1 cellular context compared by ENCODE assay signal in the genomic region with DNA sequence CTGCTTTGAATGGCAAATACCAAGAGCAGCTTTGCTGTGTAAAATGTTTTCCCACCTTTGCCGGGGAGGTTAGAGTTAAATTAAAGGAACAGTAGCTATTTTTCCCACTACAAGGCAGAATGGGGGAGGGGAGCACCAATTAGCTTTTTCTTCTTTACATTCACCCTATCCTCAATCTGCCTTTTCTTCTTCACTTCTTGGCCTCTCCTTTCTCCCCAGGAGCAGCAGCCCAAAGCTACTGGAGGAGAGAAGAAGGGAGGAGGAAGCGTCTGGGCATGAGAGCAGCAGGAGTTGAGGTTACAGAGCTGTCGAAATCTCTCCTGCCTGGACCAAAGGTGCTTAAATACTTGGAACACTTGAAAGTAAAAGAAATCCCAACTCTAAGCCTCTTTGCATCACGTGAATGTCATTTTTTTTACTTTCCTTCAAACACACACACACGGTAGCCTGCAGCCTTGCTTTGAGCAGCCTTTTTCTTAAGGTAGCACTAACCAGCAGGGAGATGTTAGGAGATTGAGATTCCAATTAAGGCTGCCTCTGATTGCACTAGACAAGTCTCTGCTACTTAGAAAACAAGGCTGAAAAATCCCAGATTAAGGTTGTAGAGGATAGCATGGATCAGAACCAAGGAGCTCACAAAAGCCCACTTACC.
TF ChIP-seq lines count a peak whose summit lies in the region.

No MANE protein-coding gene starts in this region.

TF ChIP-seq in H1, 55 proteins besides CTCF, POLR2A, EP300 and RAD21 (continued from another document):
- TF ChIP-seq ZNF274 (IDR thresholded peaks at IDR 0.05; ENCODE audit: borderline replicate concordance, extremely low read depth, low read length): no peak
- TF ChIP-seq POU5F1 (IDR thresholded peaks at IDR 0.05; ENCODE audit: low read depth, low read length): no peak
- no peak for TF ChIP-seq JUND (IDR thresholded peaks at IDR 0.05; ENCODE audit: low read length)
- TF ChIP-seq GTF2F1 (IDR thresholded peaks at IDR 0.05; ENCODE audit: borderline replicate concordance, low read depth, low read length): no peak
- TF ChIP-seq CHD1 (IDR thresholded peaks at IDR 0.05; ENCODE audit: low read depth, low read length): no peak
- TF ChIP-seq, protein P1, sequence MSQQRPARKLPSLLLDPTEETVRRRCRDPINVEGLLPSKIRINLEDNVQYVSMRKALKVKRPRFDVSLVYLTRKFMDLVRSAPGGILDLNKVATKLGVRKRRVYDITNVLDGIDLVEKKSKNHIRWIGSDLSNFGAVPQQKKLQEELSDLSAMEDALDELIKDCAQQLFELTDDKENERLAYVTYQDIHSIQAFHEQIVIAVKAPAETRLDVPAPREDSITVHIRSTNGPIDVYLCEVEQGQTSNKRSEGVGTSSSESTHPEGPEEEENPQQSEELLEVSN (IDR thresholded peaks at IDR 0.05): no peak
- TF ChIP-seq PHF8 (conservative IDR thresholded peaks at IDR 0.05; ENCODE audit: low read depth, low read length): no peak
- TF ChIP-seq KDM4A (IDR thresholded peaks at IDR 0.05; ENCODE audit: low read depth, low read length, severe bottlenecking): no peak
- TF ChIP-seq CHD2 (IDR thresholded peaks at IDR 0.05; ENCODE audit: low read length): peak; percentile 62; the same call in 1 of the 2 replicates
- no peak for TF ChIP-seq EGR1 (IDR thresholded peaks at IDR 0.05; ENCODE audit: borderline replicate concordance, low read depth, low read length)
- no peak for TF ChIP-seq NRF1 (IDR thresholded peaks at IDR 0.05; ENCODE audit: low read depth, low read length)
- TF ChIP-seq TBP (IDR thresholded peaks at IDR 0.05; ENCODE audit: low read depth, low read length): peak; percentile 27; the same call in 1 of the 2 replicates
- peak; percentile 56 for TF ChIP-seq ASH2L (IDR thresholded peaks at IDR 0.05; ENCODE audit: low read length)
- TF ChIP-seq SP2 (IDR thresholded peaks at IDR 0.05; ENCODE audit: low read length): no peak
- no peak for TF ChIP-seq SIX5 (IDR thresholded peaks at IDR 0.05; ENCODE audit: low read depth, low read length)
- no peak for TF ChIP-seq BCL11A (IDR thresholded peaks at IDR 0.05; ENCODE audit: low read depth in 2 of 2, low read length in 2 of 2)
- no peak for TF ChIP-seq MAFK (IDR thresholded peaks at IDR 0.05; ENCODE audit: low read depth, low read length)
- no peak for TF ChIP-seq SRF (IDR thresholded peaks at IDR 0.05; ENCODE audit: low read depth, low read length)
- TF ChIP-seq, protein P2, sequence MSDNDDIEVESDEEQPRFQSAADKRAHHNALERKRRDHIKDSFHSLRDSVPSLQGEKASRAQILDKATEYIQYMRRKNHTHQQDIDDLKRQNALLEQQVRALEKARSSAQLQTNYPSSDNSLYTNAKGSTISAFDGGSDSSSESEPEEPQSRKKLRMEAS (IDR thresholded peaks at IDR 0.05): peak; percentile 43
- no peak for TF ChIP-seq SP4 (IDR thresholded peaks at IDR 0.05; ENCODE audit: low read length)
- no peak for TF ChIP-seq BRCA1 (IDR thresholded peaks at IDR 0.05; ENCODE audit: low read depth, low read length)
- TF ChIP-seq, protein P3, sequence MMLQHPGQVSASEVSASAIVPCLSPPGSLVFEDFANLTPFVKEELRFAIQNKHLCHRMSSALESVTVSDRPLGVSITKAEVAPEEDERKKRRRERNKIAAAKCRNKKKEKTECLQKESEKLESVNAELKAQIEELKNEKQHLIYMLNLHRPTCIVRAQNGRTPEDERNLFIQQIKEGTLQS (IDR thresholded peaks at IDR 0.05; ENCODE audit: insufficient read depth, low read depth, low read length): no peak
- TF ChIP-seq, protein P4, sequence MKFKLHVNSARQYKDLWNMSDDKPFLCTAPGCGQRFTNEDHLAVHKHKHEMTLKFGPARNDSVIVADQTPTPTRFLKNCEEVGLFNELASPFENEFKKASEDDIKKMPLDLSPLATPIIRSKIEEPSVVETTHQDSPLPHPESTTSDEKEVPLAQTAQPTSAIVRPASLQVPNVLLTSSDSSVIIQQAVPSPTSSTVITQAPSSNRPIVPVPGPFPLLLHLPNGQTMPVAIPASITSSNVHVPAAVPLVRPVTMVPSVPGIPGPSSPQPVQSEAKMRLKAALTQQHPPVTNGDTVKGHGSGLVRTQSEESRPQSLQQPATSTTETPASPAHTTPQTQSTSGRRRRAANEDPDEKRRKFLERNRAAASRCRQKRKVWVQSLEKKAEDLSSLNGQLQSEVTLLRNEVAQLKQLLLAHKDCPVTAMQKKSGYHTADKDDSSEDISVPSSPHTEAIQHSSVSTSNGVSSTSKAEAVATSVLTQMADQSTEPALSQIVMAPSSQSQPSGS (IDR thresholded peaks at IDR 0.05; ENCODE audit: low read length): no peak
- no peak for TF ChIP-seq RXRA (IDR thresholded peaks at IDR 0.05; ENCODE audit: insufficient read depth, low read depth, low read length)
- peak; percentile 62; the same call in 1 of the 2 replicates for TF ChIP-seq SP1 (IDR thresholded peaks at IDR 0.05; ENCODE audit: low read depth, low read length)
- no peak for TF ChIP-seq CEBPB (IDR thresholded peaks at IDR 0.05; ENCODE audit: low read depth, low read length)
- TF ChIP-seq HDAC6 (IDR thresholded peaks at IDR 0.05; ENCODE audit: low read depth, low read length): no peak
- no peak for TF ChIP-seq GABPA (IDR thresholded peaks at IDR 0.05; ENCODE audit: borderline replicate concordance, insufficient read depth, low read length)
- no peak for TF ChIP-seq CREB1 (IDR thresholded peaks at IDR 0.05)
- TF ChIP-seq HDAC2 (IDR thresholded peaks at IDR 0.05; ENCODE audit: borderline replicate concordance in 1 of 2, low read depth in 2 of 2, low read length in 2 of 2): no peak
- TF ChIP-seq, protein P5, sequence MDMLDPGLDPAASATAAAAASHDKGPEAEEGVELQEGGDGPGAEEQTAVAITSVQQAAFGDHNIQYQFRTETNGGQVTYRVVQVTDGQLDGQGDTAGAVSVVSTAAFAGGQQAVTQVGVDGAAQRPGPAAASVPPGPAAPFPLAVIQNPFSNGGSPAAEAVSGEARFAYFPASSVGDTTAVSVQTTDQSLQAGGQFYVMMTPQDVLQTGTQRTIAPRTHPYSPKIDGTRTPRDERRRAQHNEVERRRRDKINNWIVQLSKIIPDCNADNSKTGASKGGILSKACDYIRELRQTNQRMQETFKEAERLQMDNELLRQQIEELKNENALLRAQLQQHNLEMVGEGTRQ (IDR thresholded peaks at IDR 0.05; ENCODE audit: low read length): no peak
- TF ChIP-seq TAF1 (IDR thresholded peaks at IDR 0.05; ENCODE audit: low read depth, low read length): no peak
- no peak for TF ChIP-seq KDM1A (IDR thresholded peaks at IDR 0.05; ENCODE audit: borderline replicate concordance, low read length)
- no peak for TF ChIP-seq JUN (IDR thresholded peaks at IDR 0.05; ENCODE audit: low read depth, low read length)
- TF ChIP-seq, protein P6, sequence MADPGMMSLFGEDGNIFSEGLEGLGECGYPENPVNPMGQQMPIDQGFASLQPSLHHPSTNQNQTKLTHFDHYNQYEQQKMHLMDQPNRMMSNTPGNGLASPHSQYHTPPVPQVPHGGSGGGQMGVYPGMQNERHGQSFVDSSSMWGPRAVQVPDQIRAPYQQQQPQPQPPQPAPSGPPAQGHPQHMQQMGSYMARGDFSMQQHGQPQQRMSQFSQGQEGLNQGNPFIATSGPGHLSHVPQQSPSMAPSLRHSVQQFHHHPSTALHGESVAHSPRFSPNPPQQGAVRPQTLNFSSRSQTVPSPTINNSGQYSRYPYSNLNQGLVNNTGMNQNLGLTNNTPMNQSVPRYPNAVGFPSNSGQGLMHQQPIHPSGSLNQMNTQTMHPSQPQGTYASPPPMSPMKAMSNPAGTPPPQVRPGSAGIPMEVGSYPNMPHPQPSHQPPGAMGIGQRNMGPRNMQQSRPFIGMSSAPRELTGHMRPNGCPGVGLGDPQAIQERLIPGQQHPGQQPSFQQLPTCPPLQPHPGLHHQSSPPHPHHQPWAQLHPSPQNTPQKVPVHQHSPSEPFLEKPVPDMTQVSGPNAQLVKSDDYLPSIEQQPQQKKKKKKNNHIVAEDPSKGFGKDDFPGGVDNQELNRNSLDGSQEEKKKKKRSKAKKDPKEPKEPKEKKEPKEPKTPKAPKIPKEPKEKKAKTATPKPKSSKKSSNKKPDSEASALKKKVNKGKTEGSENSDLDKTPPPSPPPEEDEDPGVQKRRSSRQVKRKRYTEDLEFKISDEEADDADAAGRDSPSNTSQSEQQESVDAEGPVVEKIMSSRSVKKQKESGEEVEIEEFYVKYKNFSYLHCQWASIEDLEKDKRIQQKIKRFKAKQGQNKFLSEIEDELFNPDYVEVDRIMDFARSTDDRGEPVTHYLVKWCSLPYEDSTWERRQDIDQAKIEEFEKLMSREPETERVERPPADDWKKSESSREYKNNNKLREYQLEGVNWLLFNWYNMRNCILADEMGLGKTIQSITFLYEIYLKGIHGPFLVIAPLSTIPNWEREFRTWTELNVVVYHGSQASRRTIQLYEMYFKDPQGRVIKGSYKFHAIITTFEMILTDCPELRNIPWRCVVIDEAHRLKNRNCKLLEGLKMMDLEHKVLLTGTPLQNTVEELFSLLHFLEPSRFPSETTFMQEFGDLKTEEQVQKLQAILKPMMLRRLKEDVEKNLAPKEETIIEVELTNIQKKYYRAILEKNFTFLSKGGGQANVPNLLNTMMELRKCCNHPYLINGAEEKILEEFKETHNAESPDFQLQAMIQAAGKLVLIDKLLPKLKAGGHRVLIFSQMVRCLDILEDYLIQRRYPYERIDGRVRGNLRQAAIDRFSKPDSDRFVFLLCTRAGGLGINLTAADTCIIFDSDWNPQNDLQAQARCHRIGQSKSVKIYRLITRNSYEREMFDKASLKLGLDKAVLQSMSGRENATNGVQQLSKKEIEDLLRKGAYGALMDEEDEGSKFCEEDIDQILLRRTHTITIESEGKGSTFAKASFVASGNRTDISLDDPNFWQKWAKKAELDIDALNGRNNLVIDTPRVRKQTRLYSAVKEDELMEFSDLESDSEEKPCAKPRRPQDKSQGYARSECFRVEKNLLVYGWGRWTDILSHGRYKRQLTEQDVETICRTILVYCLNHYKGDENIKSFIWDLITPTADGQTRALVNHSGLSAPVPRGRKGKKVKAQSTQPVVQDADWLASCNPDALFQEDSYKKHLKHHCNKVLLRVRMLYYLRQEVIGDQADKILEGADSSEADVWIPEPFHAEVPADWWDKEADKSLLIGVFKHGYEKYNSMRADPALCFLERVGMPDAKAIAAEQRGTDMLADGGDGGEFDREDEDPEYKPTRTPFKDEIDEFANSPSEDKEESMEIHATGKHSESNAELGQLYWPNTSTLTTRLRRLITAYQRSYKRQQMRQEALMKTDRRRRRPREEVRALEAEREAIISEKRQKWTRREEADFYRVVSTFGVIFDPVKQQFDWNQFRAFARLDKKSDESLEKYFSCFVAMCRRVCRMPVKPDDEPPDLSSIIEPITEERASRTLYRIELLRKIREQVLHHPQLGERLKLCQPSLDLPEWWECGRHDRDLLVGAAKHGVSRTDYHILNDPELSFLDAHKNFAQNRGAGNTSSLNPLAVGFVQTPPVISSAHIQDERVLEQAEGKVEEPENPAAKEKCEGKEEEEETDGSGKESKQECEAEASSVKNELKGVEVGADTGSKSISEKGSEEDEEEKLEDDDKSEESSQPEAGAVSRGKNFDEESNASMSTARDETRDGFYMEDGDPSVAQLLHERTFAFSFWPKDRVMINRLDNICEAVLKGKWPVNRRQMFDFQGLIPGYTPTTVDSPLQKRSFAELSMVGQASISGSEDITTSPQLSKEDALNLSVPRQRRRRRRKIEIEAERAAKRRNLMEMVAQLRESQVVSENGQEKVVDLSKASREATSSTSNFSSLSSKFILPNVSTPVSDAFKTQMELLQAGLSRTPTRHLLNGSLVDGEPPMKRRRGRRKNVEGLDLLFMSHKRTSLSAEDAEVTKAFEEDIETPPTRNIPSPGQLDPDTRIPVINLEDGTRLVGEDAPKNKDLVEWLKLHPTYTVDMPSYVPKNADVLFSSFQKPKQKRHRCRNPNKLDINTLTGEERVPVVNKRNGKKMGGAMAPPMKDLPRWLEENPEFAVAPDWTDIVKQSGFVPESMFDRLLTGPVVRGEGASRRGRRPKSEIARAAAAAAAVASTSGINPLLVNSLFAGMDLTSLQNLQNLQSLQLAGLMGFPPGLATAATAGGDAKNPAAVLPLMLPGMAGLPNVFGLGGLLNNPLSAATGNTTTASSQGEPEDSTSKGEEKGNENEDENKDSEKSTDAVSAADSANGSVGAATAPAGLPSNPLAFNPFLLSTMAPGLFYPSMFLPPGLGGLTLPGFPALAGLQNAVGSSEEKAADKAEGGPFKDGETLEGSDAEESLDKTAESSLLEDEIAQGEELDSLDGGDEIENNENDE (IDR thresholded peaks at IDR 0.05; ENCODE audit: insufficient replicate concordance, low read length): no peak
- TF ChIP-seq YY1 (IDR thresholded peaks at IDR 0.05; ENCODE audit: low read depth, low read length): no peak
- TF ChIP-seq RNF2 (IDR thresholded peaks at IDR 0.05; ENCODE audit: borderline replicate concordance, low read depth, low read length, missing control alignments, poor library complexity, severe bottlenecking): no peak
